Comparison of ENCODE assay signal across 12 cellular contexts in the genomic region with DNA sequence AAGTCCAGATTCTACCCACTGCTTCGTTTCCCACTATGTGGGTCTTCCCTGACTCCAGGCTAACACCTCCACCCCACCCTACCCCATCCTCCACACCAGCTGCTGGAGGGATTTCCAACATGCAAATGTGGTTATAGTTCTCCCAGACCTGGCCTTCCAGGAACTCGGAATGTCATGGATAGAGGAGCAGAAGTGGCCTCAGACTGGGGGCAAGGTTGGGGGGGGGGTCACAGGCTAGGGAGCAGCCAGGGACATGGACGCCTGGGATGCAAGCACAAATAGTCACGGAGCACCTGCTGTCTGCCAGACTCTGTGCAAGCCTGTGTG. TPM values are rescaled to one million over a fixed set of nuclear protein-coding genes. Genes with fewer than 3 reads are reported as not detected.
DNase-seq lines count a peak whose midpoint lies in the region; ATAC-seq, FAIRE-seq and TF ChIP-seq lines count a peak whose summit lies in the region.
"Had no signal": no experiment of that assay in that cellular context is flagged by ENCODE, and none has a peak within 500 bp of the region (broad histone marks: within the 10 kb centered on the region; RNA-seq: fewer than 3 reads in every experiment).

No MANE protein-coding gene starts in this region.

- intact Hi-C loops in PC-9 (cut with micrococcal nuclease; ENCODE audit: unreplicated experiment), result loop anchor here (5.0 to 10.0 kb wide), 4 partner anchors 44 to 846 kb away; a partner anchor contains a TSS

- no peaks in the 10 kb centered on the region for H4K20me1 ChIP-seq in PC-9 (ENCODE audit: insufficient read depth)

- H3K4me3 ChIP-seq in PC-9, result no peak overlapping the region
- peak overlapping the region; percentile 51 for H3K4me3 ChIP-seq in skeletal muscle satellite cell (ENCODE audit: low read length)

- BruUV-seq in PC-9 (replicated peaks; lab: Mats Ljungman, UMichigan), result no TSS peak

- peaks cover 22% of the 10 kb centered on the region for H3K27me3 Mint-ChIP-seq in endothelial cell (ENCODE audit: unreplicated experiment)

- ATAC-seq in GM18873 (IDR thresholded peaks at IDR 0.05; ENCODE audit: low FRiP score, unreplicated experiment), result no peak

- DNase-seq in NCI-H524 (lab: John Stamatoyannopoulos, UW) (peak; percentile 52 to 80), NCI-H524 treated with DMSO at 0.1 percent for 48 hours (lab: John Stamatoyannopoulos, UW) (no peak), PC-9 (no peak), endothelial cell (ENCODE audit: low spot score) (no peak), GM12891 (ENCODE audit: insufficient read length, low spot score) (no peak), NCI-H1930 (lab: John Stamatoyannopoulos, UW) (no peak)
- DNase-seq: Kasumi-1 had no signal

- no peak overlapping the region for H3K27ac Mint-ChIP-seq in endothelial cell (ENCODE audit: unreplicated experiment)

- H3K9me3 Mint-ChIP-seq in endothelial cell (ENCODE audit: unreplicated experiment), result no peaks in the 10 kb centered on the region

- peaks cover 24% of the 10 kb centered on the region for H3K79me2 ChIP-seq in PC-9 (ENCODE audit: low read depth)

- no peaks in the 10 kb centered on the region for H3K9me2 ChIP-seq in PC-9 (ENCODE audit: insufficient read depth)

- H3K4me3 Mint-ChIP-seq in endothelial cell (ENCODE audit: unreplicated experiment), result peak overlapping the region; percentile 77

- peaks cover 11% of the 10 kb centered on the region for H3K36me3 Mint-ChIP-seq in endothelial cell (ENCODE audit: low read depth, unreplicated experiment)

- H3K27ac ChIP-seq in PC-9, result 0 out of 2 replicates have a peak overlapping the region, but pooled peaks have one; percentile 44

- H3K4me2 ChIP-seq in PC-9 (peak overlapping the region; percentile 92), skeletal muscle satellite cell (ENCODE audit: low read length) (peak overlapping the region; percentile 74)

- CTCF ChIA-PET in PC-9 (lab: Charles Lee), result interaction anchor here (1.4 kb wide), 1 partner anchor 45 kb away, joined by 7 read pairs; a partner anchor contains a TSS

- POLR2A ChIA-PET in PC-9 (lab: Charles Lee; ENCODE audit: unreplicated experiment), result interaction anchor here (0.7 kb wide), 1 partner anchor 66 kb away, joined by 4 read pairs; no protein-coding TSS in a partner anchor

- H3K9ac ChIP-seq in skeletal muscle satellite cell (ENCODE audit: low read depth, low read length), result peak overlapping the region; percentile 78

- no peaks in the 10 kb centered on the region for H3K36me3 ChIP-seq in PC-9 (ENCODE audit: low read depth)
- H3K36me3 ChIP-seq in skeletal muscle satellite cell (ENCODE audit: insufficient read depth, low read length), result no peaks in the 10 kb centered on the region

- H3F3A ChIP-seq in PC-9 (ENCODE audit: insufficient read depth, low read depth), result peaks cover 65% of the 10 kb centered on the region

- peaks cover 47% of the 10 kb centered on the region for H3K4me1 Mint-ChIP-seq in endothelial cell (ENCODE audit: unreplicated experiment)

- H3K4me1 ChIP-seq in PC-9 (replicated peaks; ENCODE audit: insufficient read depth) (peaks cover 84% of the 10 kb centered on the region), skeletal muscle satellite cell (ENCODE audit: control insufficient read depth, insufficient read depth, low read length) (peaks cover 82% of the 10 kb centered on the region)

- TF ChIP-seq POLR2A in GM12891 (IDR thresholded peaks at IDR 0.05; ENCODE audit: low read depth, low read length), result no peak

- H3K9me3 ChIP-seq in PC-9 (ENCODE audit: insufficient read depth, low read depth), result no peaks in the 10 kb centered on the region
- H3K9me3 ChIP-seq in skeletal muscle satellite cell (replicated peaks; ENCODE audit: low read length), result no peaks in the 10 kb centered on the region

- TF ChIP-seq CTCF in PC-9 (conservative IDR thresholded peaks at IDR 0.05), result no peak
- TF ChIP-seq CTCF in endothelial cell (IDR thresholded peaks at IDR 0.05; ENCODE audit: unreplicated experiment), result no peak

- no peaks in the 10 kb centered on the region for H3K27me3 ChIP-seq in PC-9 (ENCODE audit: insufficient read depth, low read depth)
- H3K27me3 ChIP-seq in skeletal muscle satellite cell (ENCODE audit: control insufficient read depth, insufficient read depth, low read length), result no peaks in the 10 kb centered on the region

- no peak overlapping the region for H2AFZ ChIP-seq in PC-9

- no peak for FAIRE-seq in GM12891 (lab: Jason Lieb, UNC)
- FAIRE-seq: A204.1, endometrium, islet of Langerhans had no signal

TF ChIP-seq in GM12891, 5 proteins besides CTCF, POLR2A, EP300 and RAD21:
- no peak for TF ChIP-seq TAF1 (IDR thresholded peaks at IDR 0.05; ENCODE audit: low read depth, low read length)
- no peak for TF ChIP-seq SPI1 (IDR thresholded peaks at IDR 0.05; ENCODE audit: low read depth, low read length)

RNA-seq across cellular contexts. Expression of a gene that starts 2.0 kb away (rescaled TPM):
- total RNA-seq in PC-9 (2021), result 16.3 and 19.5 TPM in 2 replicates
- total RNA-seq in endothelial cell (ENCODE audit: unreplicated experiment), result 4.1 TPM
- total RNA-seq in skeletal muscle satellite cell (2012; rRNA removed), result 9.4 and 12.7 TPM in 2 replicates
- polyA plus RNA-seq in GM12891 (2012; ENCODE audit: low read depth, missing spikeins), result 0.64 TPM

RNA-seq across cellular contexts. Expression of a gene that starts 25.4 kb away (rescaled TPM):
- total RNA-seq in PC-9 (2021), result not detected in 2 replicates
- total RNA-seq in endothelial cell (ENCODE audit: unreplicated experiment), result not detected
- under 0.01 and 0.22 TPM in 2 replicates for total RNA-seq in skeletal muscle satellite cell (2012; rRNA removed)
- 1.1 TPM for polyA plus RNA-seq in GM12891 (2012; ENCODE audit: low read depth, missing spikeins)

RNA-seq across cellular contexts. Expression of a gene that starts 44.8 kb away (rescaled TPM):
- total RNA-seq in PC-9 (2021) (48.2 and 58.5 TPM in 2 replicates), endothelial cell (ENCODE audit: unreplicated experiment) (84.4 TPM)
- total RNA-seq in skeletal muscle satellite cell (2012; rRNA removed), result 10.0 and 11.4 TPM in 2 replicates
- polyA plus RNA-seq in GM12891 (2012; ENCODE audit: low read depth, missing spikeins), result 14.4 TPM

Comparison
In these comparisons a context has a peak if more than half of its experiments do, and no peak if none do; other contexts are left out.
1. DNase-seq: peak in NCI-H524 (2 of 2); none in NCI-H524 treated with DMSO at 0.1 percent for 48 hours (single experiment), PC-9 (0 of 2), endothelial cell (single experiment), GM12891 (single experiment) and NCI-H1930 (0 of 2).